ENCODE assay signal across 9 cellular contexts in genomic region chr9:134323741-134324358, GRCh38. TPM values are rescaled to one million over a fixed set of nuclear protein-coding genes. Genes with fewer than 3 reads are reported as not detected.
DNase-seq lines count a peak whose midpoint lies in the region; ATAC-seq and TF ChIP-seq lines count a peak whose summit lies in the region.
"Had no signal": no experiment of that assay in that cellular context is flagged by ENCODE, and none has a peak within 500 bp of the region (broad histone marks: within the 10 kb centered on the region; RNA-seq: fewer than 3 reads in every experiment).

No MANE protein-coding gene starts in this region.

- CTCF ChIA-PET in HEK293 (lab: Yijun Ruan, JAX): interaction anchor here (0.6 to 1.4 kb wide), 4 partner anchors 93 to 964 kb away, joined by 3 to 4 read pairs (median 3); no protein-coding TSS in a partner anchor

- TF ChIP-seq CTCF in HEK293 (tag by site-specific recombination; IDR thresholded peaks at IDR 0.05): no peak
- TF ChIP-seq CTCF in ascending aorta (IDR thresholded peaks at IDR 0.05): no peak
- TF ChIP-seq CTCF in sigmoid colon (IDR thresholded peaks at IDR 0.05): no peak

- peak in 1 of 4 donors; percentile 9 for TF ChIP-seq EP300 in sigmoid colon (IDR thresholded peaks at IDR 0.05)

- 41 to 75% methylated on average over 20 of the region's 20 CpGs for WGBS in sigmoid colon, 2 donors

- H3K9me3 ChIP-seq in HEK293 (ENCODE audit: control insufficient read depth, insufficient read depth, low read depth, low read length): no peaks in the 10 kb centered on the region
- H3K9me3 ChIP-seq in ascending aorta: no peaks in the 10 kb centered on the region
- no peaks in the 10 kb centered on the region for H3K9me3 ChIP-seq in sigmoid colon

- no peak for TF ChIP-seq POLR2A in sigmoid colon (IDR thresholded peaks at IDR 0.05)

- DNase-seq in ascending aorta (ENCODE audit: low spot score in 2 of 2) (peak in 1 of 2 donors; percentile 86), hypothalamus (lab: John Stamatoyannopoulos, UW) (peak in 33 of 51 donors; percentile 12 to 78 (median 59)), sigmoid colon (peak; percentile 90), NCI-H1436 treated with DMSO at 0.1 percent for 48 hours (lab: John Stamatoyannopoulos, UW) (no peak)
- no peak for DNase-seq in activated CD8-positive, alpha-beta memory T cell treated with anti-CD3 and anti-CD28 coated beads for 24 hours
- DNase-seq: NCI-H1092 had no signal

- H3K4me3 ChIP-seq in HEK293 (ENCODE audit: low read depth, low read length) (no peak overlapping the region), ascending aorta (no peak overlapping the region), sigmoid colon (no peak overlapping the region)

- POLR2A ChIA-PET in HEK293 (lab: Yijun Ruan, JAX): interaction anchor here (0.5 kb wide), 1 partner anchor 82 kb away, joined by 4 read pairs; no protein-coding TSS in a partner anchor

- H3K27ac ChIP-seq in HEK293 (ENCODE audit: extremely low read depth, low read depth, low read length) (no peak overlapping the region), ascending aorta (peak overlapping the region; percentile 97 to 99), sigmoid colon (peak overlapping the region; percentile 96 to 100 (median 97))

- H3K4me1 ChIP-seq in HEK293 (ENCODE audit: control insufficient read depth, insufficient read depth, low read length): no peaks in the 10 kb centered on the region
- H3K4me1 ChIP-seq in ascending aorta: peaks cover 9 to 39% of the 10 kb centered on the region in 2 donors
- peaks cover 0 to 44% (median 38%) of the 10 kb centered on the region in 4 donors for H3K4me1 ChIP-seq in sigmoid colon

- H3K27me3 ChIP-seq in ascending aorta: no peaks in the 10 kb centered on the region
- H3K27me3 ChIP-seq in sigmoid colon: no peaks in the 10 kb centered on the region

- H3K36me3 ChIP-seq in HEK293 (ENCODE audit: control insufficient read depth in 2 of 2, insufficient read depth in 1 of 2, low read length in 2 of 2) (no peaks in the 10 kb centered on the region), ascending aorta (no peaks in the 10 kb centered on the region), sigmoid colon (no peaks in the 10 kb centered on the region)

- intact Hi-C loops in ascending aorta (cut with DNase I) (loop anchor here (2.0 kb wide), 2 partner anchors 41 to 119 kb away; no protein-coding TSS in a partner anchor), sigmoid colon (cut with DNase I) (loop anchor here (2.0 to 10.0 kb wide), 2 partner anchors 41 to 411 kb away; no protein-coding TSS in a partner anchor)

- ATAC-seq in GM21619 (IDR thresholded peaks at IDR 0.05; ENCODE audit: unreplicated experiment): no peak
- ATAC-seq in HG03039 (IDR thresholded peaks at IDR 0.05; ENCODE audit: unreplicated experiment): no peak

TF ChIP-seq in HEK293, 187 proteins besides CTCF, POLR2A, EP300 and RAD21:
- TF ChIP-seq ZNF248 (tag by site-specific recombination; IDR thresholded peaks at IDR 0.05) (no peak), KLF1 (tag by site-specific recombination; IDR thresholded peaks at IDR 0.05) (peak; percentile 43; the same call in 1 of the 2 replicates), ZNF707 (tag by site-specific recombination; IDR thresholded peaks at IDR 0.05) (no peak), ZNF366 (tag by site-specific recombination; conservative IDR thresholded peaks at IDR 0.05) (peak; percentile 43; the same call in 1 of the 2 replicates), ZNF398 (tag by site-specific recombination; IDR thresholded peaks at IDR 0.05) (no peak), ZNF341 (tag by site-specific recombination; IDR thresholded peaks at IDR 0.05; ENCODE audit: low read depth) (no peak), TRIM28 (IDR thresholded peaks at IDR 0.05; ENCODE audit: borderline replicate concordance, low read length) (0 out of 2 replicates have a peak, but pooled peaks have one; percentile 52), OSR2 (tag by site-specific recombination; IDR thresholded peaks at IDR 0.05) (no peak), ZIC2 (tag by site-specific recombination; IDR thresholded peaks at IDR 0.05) (peak; percentile 56), IKZF3 (tag by site-specific recombination; IDR thresholded peaks at IDR 0.05) (peak; percentile 58; the same call in 1 of the 2 replicates), ZFHX2 (tag by site-specific recombination; conservative IDR thresholded peaks at IDR 0.05) (peak; percentile 90), ZNF394 (tag by site-specific recombination; IDR thresholded peaks at IDR 0.05; ENCODE audit: borderline replicate concordance) (peak; percentile 31; the same call in 1 of the 2 replicates), ZNF274 (IDR thresholded peaks at IDR 0.05; ENCODE audit: low read length) (no peak), ZNF274 (tag by site-specific recombination; IDR thresholded peaks at IDR 0.05; ENCODE audit: borderline replicate concordance) (no peak), ZNF292 (tag by site-specific recombination; IDR thresholded peaks at IDR 0.05; ENCODE audit: borderline replicate concordance, low read depth) (no peak), ZNF24 (tag by site-specific recombination; IDR thresholded peaks at IDR 0.05) (no peak), EGR2 (tag by site-specific recombination; IDR thresholded peaks at IDR 0.05; ENCODE audit: low read depth) (peak; percentile 85), ZNF596 (tag by site-specific recombination; IDR thresholded peaks at IDR 0.05) (no peak), SP7 (tag by site-specific recombination; IDR thresholded peaks at IDR 0.05) (peak; percentile 41), SP2 (tag by site-specific recombination; IDR thresholded peaks at IDR 0.05) (peak; percentile 54), SP3 (tag by site-specific recombination; IDR thresholded peaks at IDR 0.05) (peak; percentile 45; the same call in 1 of the 2 replicates), ZBTB8A (tag by site-specific recombination; IDR thresholded peaks at IDR 0.05) (peak; percentile 49; the same call in 1 of the 2 replicates)
TF ChIP-seq in HEK293: peak in this region for 12.

RNA-seq across cellular contexts. Expression of gene RXRA, which starts 2.4 kb away (rescaled TPM):
- total RNA-seq in ascending aorta (64.1 TPM), sigmoid colon (10 to 100 TPM; 26.7 to 49.0 (median 31.4) TPM)
- 10 to 100 TPM; 27.6 to 50.8 (median 38.4) TPM for polyA plus RNA-seq in sigmoid colon

Comparison
In these comparisons a context has a peak if more than half of its experiments do, and no peak if none do; other contexts are left out.
1. DNase-seq: peak in hypothalamus (33 of 51) and sigmoid colon (single experiment); none in NCI-H1436 treated with DMSO at 0.1 percent for 48 hours (single experiment) and activated CD8-positive, alpha-beta memory T cell treated with anti-CD3 and anti-CD28 coated beads for 24 hours (single experiment).